In genomic region chr15:58214941-58215340, GRCh38 we compare ENCODE assay signal across 29 cellular contexts.
"Had no signal": no experiment of that assay in that cellular context is flagged by ENCODE, and none has a peak within 500 bp of the region (broad histone marks: within the 10 kb centered on the region; RNA-seq: fewer than 3 reads in every experiment).

No MANE protein-coding gene starts in this region.

- ATAC-seq: esophagus mucosa; heart right ventricle; left lung; naive thymus-derived CD8-positive, alpha-beta T cell; stimulated activated effector memory CD8-positive, alpha-beta T cell treated with anti-CD3 and anti-CD28 coated beads, Interleukin-12 subunit alpha, Interleukin-12 subunit beta, amount 100 ng/mL, for 72 hours had no signal

- H3K36me3 Mint-ChIP-seq: stimulated activated effector memory CD8-positive, alpha-beta T cell treated with anti-CD3 and anti-CD28 coated beads, Interleukin-12 subunit alpha, Interleukin-12 subunit beta, amount 100 ng/mL, for 72 hours had no signal

- H3K36me3 ChIP-seq: heart right ventricle, left lung, neutrophil, right atrium auricular region, stomach, thyroid gland, uterus had no signal

- H3K27ac Mint-ChIP-seq: naive thymus-derived CD8-positive, alpha-beta T cell; progenitor cell of endocrine pancreas; stimulated activated effector memory CD8-positive, alpha-beta T cell treated with anti-CD3 and anti-CD28 coated beads, Interleukin-12 subunit alpha, Interleukin-12 subunit beta, amount 100 ng/mL, for 72 hours; type B pancreatic cell had no signal

- H3K79me2 ChIP-seq: parathyroid adenoma had no signal

- H3K4me3 ChIP-seq: dorsolateral prefrontal cortex, heart right ventricle, left lung, right atrium auricular region, smooth muscle cell, stomach, thyroid gland, uterus had no signal

- H3K9me3 Mint-ChIP-seq: stimulated activated effector memory CD8-positive, alpha-beta T cell treated with anti-CD3 and anti-CD28 coated beads, Interleukin-12 subunit alpha, Interleukin-12 subunit beta, amount 100 ng/mL, for 72 hours had no signal

- H3K27ac ChIP-seq: epithelial cell of prostate, heart right ventricle, left lung, neutrophil, parathyroid adenoma, right atrium auricular region, stomach, thyroid gland, uterus had no signal

- H2AFZ ChIP-seq: parathyroid adenoma had no signal

- H3K9ac ChIP-seq: parathyroid adenoma had no signal

- FAIRE-seq: islet of Langerhans had no signal

- DNase-seq: cerebellar nuclear complex; cortex of kidney; dorsolateral prefrontal cortex; effector CD4-positive, alpha-beta T cell; foreskin melanocyte; glutamatergic neuron; heart right ventricle; hippocampal formation; left cardiac atrium; left lung; mesendoderm; midbrain; naive thymus-derived CD8-positive, alpha-beta T cell; stimulated activated CD4-positive, alpha-beta T cell treated with anti-CD3 and anti-CD28 coated beads, Interleukin-2, amount 100 ng/mL, for 24 hours; stimulated activated CD4-positive, alpha-beta T cell treated with anti-CD3 and anti-CD28 coated beads, Interleukin-4, amount 100 ng/mL, for 24 hours; stimulated activated naive CD4-positive, alpha-beta T cell treated with Interleukin-2 at 50 U/mL for 16 hours; stomach; thyroid gland; uterus had no signal

- H3K27me3 ChIP-seq: dorsolateral prefrontal cortex, heart right ventricle, left lung, neutrophil, right atrium auricular region, stomach, thyroid gland, uterus had no signal

- H3K4me1 ChIP-seq: parathyroid adenoma, stomach, uterus had no signal

- H3K4me1 Mint-ChIP-seq: naive thymus-derived CD8-positive, alpha-beta T cell; stimulated activated effector memory CD8-positive, alpha-beta T cell treated with anti-CD3 and anti-CD28 coated beads, Interleukin-12 subunit alpha, Interleukin-12 subunit beta, amount 100 ng/mL, for 72 hours had no signal

- H3K27me3 Mint-ChIP-seq: progenitor cell of endocrine pancreas, type B pancreatic cell had no signal

- H3K4me2 ChIP-seq: smooth muscle cell had no signal

- H3K9me3 ChIP-seq: neutrophil, right atrium auricular region, thyroid gland, uterus had no signal

- H3K4me3 Mint-ChIP-seq: naive thymus-derived CD8-positive, alpha-beta T cell; stimulated activated effector memory CD8-positive, alpha-beta T cell treated with anti-CD3 and anti-CD28 coated beads, Interleukin-12 subunit alpha, Interleukin-12 subunit beta, amount 100 ng/mL, for 72 hours; type B pancreatic cell had no signal
